In the genomic region with DNA sequence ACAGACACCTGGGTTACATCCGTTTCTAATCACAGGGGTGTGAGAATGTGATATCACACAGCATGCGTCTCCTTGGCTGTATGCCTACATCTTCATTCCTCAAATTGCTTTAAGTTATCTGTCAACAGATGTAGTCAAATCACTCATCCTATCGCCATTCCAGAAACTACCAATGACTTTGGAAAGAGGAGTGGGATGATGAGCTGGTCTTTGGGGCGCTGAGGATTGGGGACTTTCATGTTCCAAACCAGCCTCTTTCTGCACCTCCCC, we compare ENCODE assay signal across 22 cellular contexts.
"Had no signal": no experiment of that assay in that cellular context is flagged by ENCODE, and none has a peak within 500 bp of the region (broad histone marks: within the 10 kb centered on the region; RNA-seq: fewer than 3 reads in every experiment).

No MANE protein-coding gene starts in this region.

- H3K4me1 Mint-ChIP-seq: stimulated activated memory B cell treated with anti-CD40 and anti-IgM and Interleukin-4, amounts not matched to agents 10 μg/mL and 1 μg/mL and 100 μg/mL, for 72 hours had no signal

- H3K27ac ChIP-seq: gastrocnemius medialis, left lung, psoas muscle, sigmoid colon, testis, tibial artery had no signal

- H3K9me3 ChIP-seq: gastrocnemius medialis, left lung, psoas muscle, sigmoid colon, testis, tibial artery had no signal

- DNase-seq: cortex of kidney; foreskin fibroblast; gastrocnemius medialis; head of caudate nucleus; left cardiac atrium; left lung; mesenchymal stem cell; midbrain; naive thymus-derived CD4-positive, alpha-beta T cell; nucleus accumbens; psoas muscle; right cardiac atrium; sigmoid colon; stimulated activated CD4-positive, alpha-beta T cell treated with anti-CD3 and anti-CD28 coated beads, Interleukin-2, amount 100 ng/mL, for 24 hours; stimulated activated CD4-positive, alpha-beta T cell treated with anti-CD3 and anti-CD28 coated beads, Interleukin-4, amount 100 ng/mL, for 4 hours; stimulated activated naive CD8-positive, alpha-beta T cell treated with anti-CD3 and anti-CD28 coated beads, Interleukin-15, Interleukin-2, amounts not matched to agents 100 U/mL and 50 U/mL, for 24 hours; substantia nigra; testis; tibial artery had no signal

- H3K27me3 ChIP-seq: sigmoid colon, testis, tibial artery had no signal

- H3K4me3 ChIP-seq: gastrocnemius medialis, left lung, psoas muscle, sigmoid colon, testis, tibial artery had no signal

- H3K36me3 ChIP-seq: gastrocnemius medialis, left lung, sigmoid colon, tibial artery had no signal

- H3K4me3 Mint-ChIP-seq: naive thymus-derived CD4-positive, alpha-beta T cell; stimulated activated memory B cell treated with anti-CD40 and anti-IgM and Interleukin-4, amounts not matched to agents 10 μg/mL and 1 μg/mL and 100 μg/mL, for 72 hours; type B pancreatic cell had no signal

- H3K27ac Mint-ChIP-seq: naive thymus-derived CD4-positive, alpha-beta T cell; nephron; stimulated activated memory B cell treated with anti-CD40 and anti-IgM and Interleukin-4, amounts not matched to agents 10 μg/mL and 1 μg/mL and 100 μg/mL, for 72 hours; type B pancreatic cell had no signal

- H3K9me3 Mint-ChIP-seq: nephron, type B pancreatic cell had no signal
